ENCODE assay signal across 6 cellular contexts in the genomic region with DNA sequence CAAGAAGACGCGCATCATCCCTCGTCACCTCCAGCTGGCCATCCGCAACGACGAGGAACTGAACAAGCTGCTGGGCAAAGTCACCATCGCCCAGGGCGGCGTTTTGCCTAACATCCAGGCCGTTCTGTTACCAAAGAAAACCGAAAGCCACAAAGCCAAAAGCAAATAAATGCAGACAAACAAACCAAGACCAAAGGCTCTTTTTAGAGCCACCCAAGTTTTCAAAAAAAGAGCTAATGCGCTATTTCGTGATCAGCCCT. TPM values are rescaled to one million over a fixed set of nuclear protein-coding genes. Genes with fewer than 3 reads are reported as not detected.
DNase-seq lines count a peak whose midpoint lies in the region; TF ChIP-seq lines count a peak whose summit lies in the region.
"Not testable (repeated sequence)": the region's sequence is repeated elsewhere in the genome, so short reads cannot be mapped to it uniquely, and the experiment has no call there.

No MANE protein-coding gene starts in this region.

- H3K4me3 Mint-ChIP-seq in CD8-positive, alpha-beta memory T cell = not testable (repeated sequence)

- H3K9me3 ChIP-seq in CD8-positive, alpha-beta memory T cell (ENCODE audit: low read length); HUES64 (ENCODE audit: insufficient read depth, low read depth, low read length); mesodermal cell (ENCODE audit: control insufficient read depth, low read length): not testable (repeated sequence)

- not testable (repeated sequence) for H3K36me3 ChIP-seq in CD8-positive, alpha-beta memory T cell (ENCODE audit: insufficient read depth, low read length); HUES64 (ENCODE audit: insufficient read depth, low read length); mesodermal cell (ENCODE audit: control insufficient read depth, insufficient read depth, low read length)

- not testable (repeated sequence) for DNase-seq in CD8-positive, alpha-beta memory T cell; fibroblast of mammary gland (ENCODE audit: low read depth)
- peak; percentile 64 for DNase-seq in superior temporal gyrus (ENCODE audit: extremely low spot score)

- 0% methylated on average over 13 of the region's 13 CpGs for WGBS in HUES64
- WGBS in adipose tissue, 3 donors = 0 to 2% (median 1%) methylated on average over 9 to 13 of the region's 13 CpGs
- WGBS in mesodermal cell (ENCODE audit: insufficient coverage in 2 of 2), 2 experiments = 0% methylated on average over 1 to 4 of the region's 13 CpGs

- H3K27ac Mint-ChIP-seq in CD8-positive, alpha-beta memory T cell = not testable (repeated sequence)

- H3K9me3 Mint-ChIP-seq in CD8-positive, alpha-beta memory T cell = not testable (repeated sequence)

- H3K9ac ChIP-seq in HUES64 (ENCODE audit: low read depth, low read length) = peak overlapping the region; percentile 94

- not testable (repeated sequence) for TF ChIP-seq CTCF in fibroblast of mammary gland (conservative IDR thresholded peaks at IDR 0.05; ENCODE audit: control insufficient read depth, insufficient read depth, low read depth, low read length)

- peaks cover 7 to 10% (median 10%) of the 10 kb centered on the region in 3 donors for H3K4me1 Mint-ChIP-seq in CD8-positive, alpha-beta memory T cell

- not testable (repeated sequence) for H3K27me3 ChIP-seq in CD8-positive, alpha-beta memory T cell (ENCODE audit: insufficient read depth, low read length, poor library complexity, severe bottlenecking); HUES64 (ENCODE audit: insufficient read depth, low read length)

- POLR2A ChIA-PET in CD8-positive, alpha-beta memory T cell (lab: Charles Lee) = interaction anchor here (0.7 to 8.3 kb wide), 19 partner anchors 8 to 692 kb away, joined by 3 to 177 read pairs (median 8); a partner anchor contains a TSS

- not testable (repeated sequence) for H3K27me3 Mint-ChIP-seq in CD8-positive, alpha-beta memory T cell

- peak overlapping the region; percentile 94 for H3K27ac ChIP-seq in CD8-positive, alpha-beta memory T cell (ENCODE audit: low read depth, low read length)
- H3K27ac ChIP-seq in HUES64 (ENCODE audit: low read depth, low read length) (peak overlapping the region; percentile 99), adipose tissue (ENCODE audit: low read depth, low read length) (peak overlapping the region; percentile 91), mesodermal cell (ENCODE audit: low read depth, low read length, severe bottlenecking) (peak overlapping the region; percentile 100)

- peak overlapping the region; percentile 76 for H3K4me3 ChIP-seq in CD8-positive, alpha-beta memory T cell (ENCODE audit: low read length)
- peak overlapping the region; percentile 77 for H3K4me3 ChIP-seq in HUES64 (ENCODE audit: low read length)
- peak overlapping the region; percentile 82 for H3K4me3 ChIP-seq in fibroblast of mammary gland (ENCODE audit: control insufficient read depth, low read depth, low read length)
- H3K4me3 ChIP-seq in mesodermal cell (ENCODE audit: extremely low read depth, insufficient read depth, low read length, poor library complexity, severe bottlenecking) = peak overlapping the region; percentile 60

- H3K4me1 ChIP-seq in CD8-positive, alpha-beta memory T cell (ENCODE audit: insufficient read depth, low read length) = peaks cover 29% of the 10 kb centered on the region
- peaks cover 16% of the 10 kb centered on the region; the same call in 1 of the 2 replicates for H3K4me1 ChIP-seq in HUES64 (ENCODE audit: insufficient read depth, low read length)
- not testable (repeated sequence) for H3K4me1 ChIP-seq in mesodermal cell (ENCODE audit: control insufficient read depth, insufficient read depth, low read length, poor library complexity, severe bottlenecking)

- H3K36me3 Mint-ChIP-seq in CD8-positive, alpha-beta memory T cell = not testable (repeated sequence)

- CTCF ChIA-PET in CD8-positive, alpha-beta memory T cell (lab: Charles Lee) = interaction anchor here (1.2 to 2.2 kb wide), 12 partner anchors 10 to 348 kb away, joined by 3 to 11 read pairs (median 6); a partner anchor contains a TSS

RNA-seq across cellular contexts. Expression of a gene that starts 12.2 kb away (rescaled TPM):
- 10 to 100 TPM; 27.3 to 28.4 TPM for total RNA-seq in CD8-positive, alpha-beta memory T cell
- polyA plus RNA-seq in CD8-positive, alpha-beta memory T cell = 31.6 TPM
- 3.7 TPM for polyA plus RNA-seq in HUES64 (2013, experiment 1 of 2)
- polyA plus RNA-seq in HUES64 (2013, experiment 2 of 2) = 5.2 TPM
- 10 to 100 TPM; 19.7 to 23.5 (median 21.7) TPM for polyA plus RNA-seq in adipose tissue
- polyA plus RNA-seq in mesodermal cell (2013, experiment 1 of 2) = 2.4 TPM
- polyA plus RNA-seq in mesodermal cell (2013, experiment 2 of 2) = 2.4 TPM

RNA-seq across cellular contexts. Expression of a gene that starts 30.5 kb away (rescaled TPM):
- total RNA-seq in CD8-positive, alpha-beta memory T cell = 1 to 10 TPM; 5.6 to 6.0 TPM
- polyA plus RNA-seq in CD8-positive, alpha-beta memory T cell = 2.9 TPM
- polyA plus RNA-seq in HUES64 (2013, experiment 1 of 2) = 36.8 TPM
- polyA plus RNA-seq in HUES64 (2013, experiment 2 of 2) = 37.2 TPM
- polyA plus RNA-seq in adipose tissue = under 1 TPM; 0.33 to 0.94 (median 0.45) TPM
- 53.0 TPM for polyA plus RNA-seq in mesodermal cell (2013, experiment 1 of 2)
- polyA plus RNA-seq in mesodermal cell (2013, experiment 2 of 2) = 42.6 TPM

RNA-seq across cellular contexts. Expression of a gene that starts 40.5 kb away (rescaled TPM):
- total RNA-seq in CD8-positive, alpha-beta memory T cell = 100 to 1,000 TPM; 111 to 124 TPM
- polyA plus RNA-seq in CD8-positive, alpha-beta memory T cell = 112 TPM
- 87.5 TPM for polyA plus RNA-seq in HUES64 (2013, experiment 1 of 2)
- polyA plus RNA-seq in HUES64 (2013, experiment 2 of 2) = 85.1 TPM
- 10 to 100 TPM; 13.0 to 34.8 (median 23.6) TPM for polyA plus RNA-seq in adipose tissue
- polyA plus RNA-seq in mesodermal cell (2013, experiment 1 of 2) = 60.7 TPM
- polyA plus RNA-seq in mesodermal cell (2013, experiment 2 of 2) = 58.0 TPM

RNA-seq across cellular contexts. Expression of a gene that starts 49.6 kb away (rescaled TPM):
- 1 to 10 TPM; 1.6 to 1.9 TPM for total RNA-seq in CD8-positive, alpha-beta memory T cell
- polyA plus RNA-seq in CD8-positive, alpha-beta memory T cell = 0.14 TPM
- polyA plus RNA-seq in HUES64 (2013, experiment 1 of 2) = 2.0 TPM
- polyA plus RNA-seq in HUES64 (2013, experiment 2 of 2) = 1.8 TPM
- 1 to 10 TPM; 1.4 to 7.3 (median 2.1) TPM for polyA plus RNA-seq in adipose tissue
- 13.1 TPM for polyA plus RNA-seq in mesodermal cell (2013, experiment 1 of 2)
- 12.6 TPM for polyA plus RNA-seq in mesodermal cell (2013, experiment 2 of 2)
